8 cellular contexts compared by ENCODE assay signal in genomic region chr1:172532700-172533510, GRCh38. TPM values are rescaled to one million over a fixed set of nuclear protein-coding genes. Genes with fewer than 3 reads are reported as not detected.
DNase-seq lines count a peak whose midpoint lies in the region; ATAC-seq and TF ChIP-seq lines count a peak whose summit lies in the region.

Gene SUCO (plus strand): TSS chr1:172533150. CDS start chr1:172533436, 286 bp downstream.

- H3K4me1 ChIP-seq in Peyer's patch (peaks cover 0 to 24% (median 7%) of the 10 kb centered on the region in 4 donors), muscle layer of duodenum (ENCODE audit: control insufficient read depth in 1 of 2, insufficient read depth in 2 of 2, low read length in 2 of 2) (peaks cover 0 to 29% of the 10 kb centered on the region in 2 donors)

- H3K36me3 ChIP-seq in KOPT-K1 (ENCODE audit: insufficient read depth, low read length) (no peaks in the 10 kb centered on the region), Peyer's patch (no peaks in the 10 kb centered on the region), muscle layer of duodenum (ENCODE audit: control insufficient read depth in 1 of 2, insufficient read depth in 2 of 2, low read length in 2 of 2) (peaks cover 0 to 9% of the 10 kb centered on the region in 2 donors)

- peak in 2 of 6 experiments; percentile 18 to 37 for TF ChIP-seq CTCF in Peyer's patch (IDR thresholded peaks at IDR 0.05)

- H3K4me3 ChIP-seq in Peyer's patch, result peak within 1 kb of the TSS; percentile 82 to 97 (median 95)
- peak within 1 kb of the TSS; percentile 83 to 96 for H3K4me3 ChIP-seq in muscle layer of duodenum (ENCODE audit: low read depth in 1 of 2, low read length in 2 of 2)

- no peaks in the 10 kb centered on the region for H3K27me3 ChIP-seq in Peyer's patch
- H3K27me3 ChIP-seq in muscle layer of duodenum (ENCODE audit: low read depth, low read length), result no peaks in the 10 kb centered on the region

- H3K9me3 ChIP-seq in KOPT-K1 (ENCODE audit: insufficient read depth, low read length, poor library complexity, severe bottlenecking) (no peaks in the 10 kb centered on the region), Peyer's patch (no peaks in the 10 kb centered on the region), muscle layer of duodenum (ENCODE audit: control insufficient read depth in 1 of 2, low read length in 2 of 2) (no peaks in the 10 kb centered on the region)

- ATAC-seq in GM21737 (IDR thresholded peaks at IDR 0.05; ENCODE audit: unreplicated experiment), result peak; percentile 87
- ATAC-seq in esophagus mucosa, result peak; percentile 99

- DNase-seq in DMS53 treated with DMSO at 0.1 percent for 48 hours (lab: John Stamatoyannopoulos, UW; ENCODE audit: unreplicated experiment), result peak; percentile 97
- peak; percentile 99 to 100 (median 100) for DNase-seq in Peyer's patch
- peak; percentile 100 for DNase-seq in activated T-cell treated with anti-CD3 and anti-CD28 coated beads, Interleukin-2, amount 50 U/mL, for 48 hours
- peak; percentile 99 to 100 for DNase-seq in stimulated activated CD8-positive, alpha-beta memory T cell treated with anti-CD3 and anti-CD28 coated beads, Interleukin-7, amount 100 ng/mL, for 4 hours (ENCODE audit: low read depth in 2 of 2)

- H3K27ac ChIP-seq in KOPT-K1 (ENCODE audit: low read depth, low read length, poor library complexity, severe bottlenecking) (peak within 1 kb of the TSS; percentile 80), Peyer's patch (peak within 1 kb of the TSS; percentile 98 to 100 (median 98)), muscle layer of duodenum (ENCODE audit: low read length) (peak within 1 kb of the TSS; percentile 97)

- TF ChIP-seq POLR2A in Peyer's patch (IDR thresholded peaks at IDR 0.05), result peak; percentile 98 to 99

RNA-seq across cellular contexts. Expression of gene SUCO, which starts in this region (rescaled TPM):
- total RNA-seq in Peyer's patch, result 10 to 100 TPM; 27.7 to 63.2 (median 42.9) TPM
- total RNA-seq in esophagus mucosa, result 13.5 TPM

Comparison
In these comparisons a context has a peak if more than half of its experiments do, and no peak if none do; other contexts are left out.
1. Peak in every context shown above with its lines: DNase-seq, ATAC-seq, H3K4me3 ChIP-seq and H3K27ac ChIP-seq.